In the genomic region with DNA sequence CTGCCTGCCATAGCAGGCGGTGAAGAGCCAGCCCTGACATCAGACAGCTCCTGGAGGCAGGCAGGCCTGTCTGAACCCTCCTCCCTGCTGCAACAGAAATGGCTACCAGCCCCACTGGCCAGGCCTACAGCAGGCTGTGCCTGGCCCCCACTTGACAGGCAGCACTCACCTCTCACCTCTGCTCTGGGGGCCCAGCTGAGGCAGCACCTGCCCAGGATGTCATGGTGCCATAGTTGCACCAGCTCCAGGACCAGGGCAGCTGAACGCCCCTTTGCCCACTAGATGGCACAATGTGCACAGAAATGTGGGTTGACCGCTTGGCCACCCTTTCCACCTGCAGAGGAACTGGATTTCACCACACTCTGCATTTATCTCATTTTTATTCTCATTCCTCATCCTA, we compare ENCODE assay signal across 8 cellular contexts. TPM values are rescaled to one million over a fixed set of nuclear protein-coding genes. Genes with fewer than 3 reads are reported as not detected.
DNase-seq lines count a peak whose midpoint lies in the region; ATAC-seq and TF ChIP-seq lines count a peak whose summit lies in the region.

No MANE protein-coding gene starts in this region.

- H3K4me2 ChIP-seq in IMR-90 (ENCODE audit: low read depth, low read length): no peak overlapping the region

- H3K18ac ChIP-seq in IMR-90 (ENCODE audit: low read depth, low read length): no peak overlapping the region

- no peak overlapping the region for H3K9ac ChIP-seq in IMR-90 (ENCODE audit: low read depth, low read length)

- H3K4ac ChIP-seq in IMR-90 (ENCODE audit: low read depth, low read length): no peak overlapping the region

- H4K91ac ChIP-seq in IMR-90 (ENCODE audit: insufficient read depth, low read depth, low read length): no peak overlapping the region

- no peak overlapping the region for H2BK120ac ChIP-seq in IMR-90 (ENCODE audit: low read depth, low read length)

- H4K20me1 ChIP-seq in IMR-90 (ENCODE audit: insufficient read depth, low read length): peaks cover 14% of the 10 kb centered on the region

- TF ChIP-seq CTCF in IMR-90 (conservative IDR thresholded peaks at IDR 0.05; ENCODE audit: low read depth, low read length) (peak; percentile 93), fibroblast of pulmonary artery (IDR thresholded peaks at IDR 0.05; ENCODE audit: low read length, missing control alignments) (peak; percentile 78), omental fat pad (IDR thresholded peaks at IDR 0.05) (no peak), thoracic aorta (IDR thresholded peaks at IDR 0.05) (peak; percentile 75)

- H2BK5ac ChIP-seq in IMR-90 (ENCODE audit: low read depth, low read length, poor library complexity, severe bottlenecking): no peak overlapping the region

- BruUV-seq in IMR-90 (replicated peaks; lab: Mats Ljungman, UMichigan): no TSS peak

- H3K9me3 ChIP-seq in IMR-90 (ENCODE audit: control insufficient read depth, insufficient read depth, low read length) (no peaks in the 10 kb centered on the region), thoracic aorta (no peaks in the 10 kb centered on the region)

- H3K27ac ChIP-seq in IMR-90 (ENCODE audit: insufficient read depth, low read length) (no peak overlapping the region), thoracic aorta (no peak overlapping the region)

- H3K79me1 ChIP-seq in IMR-90 (ENCODE audit: low read depth in 1 of 2, low read length in 2 of 2): peaks cover 0 to 11% of the 10 kb centered on the region in 2 experiments; a peak in 3 of 4 replicates

- peak; percentile 86 for ATAC-seq in IMR-90 (ENCODE audit: low read depth)
- peak; percentile 94 for ATAC-seq in omental fat pad (ENCODE audit: low FRiP score)
- peak; percentile 54 for ATAC-seq in thoracic aorta (ENCODE audit: insufficient number of reproducible peaks, low FRiP score, low read depth)

- H3K36me3 ChIP-seq in IMR-90 (ENCODE audit: control insufficient read depth, insufficient read depth, low read length) (peaks cover 5% of the 10 kb centered on the region), thoracic aorta (no peaks in the 10 kb centered on the region)

- TF ChIP-seq POLR2A in IMR-90 (IDR thresholded peaks at IDR 0.05; ENCODE audit: low read depth, low read length): no peak

- H3K56ac ChIP-seq in IMR-90 (ENCODE audit: extremely low read depth, insufficient read depth, low read length): no peak overlapping the region

- in situ Hi-C loops in IMR-90 (cut with MboI; ENCODE audit: low sequenced_read_pairs): no loop called here

- dilution Hi-C loops in IMR-90 (cut with HindIII; ENCODE audit: low sequenced_read_pairs, unreplicated experiment): no loop called here

- H3K4me3 ChIP-seq in IMR-90 (ENCODE audit: insufficient read depth, low read depth, low read length) (no peak overlapping the region), fibroblast of pulmonary artery (replicated peaks; ENCODE audit: low read depth, low read length) (no peak overlapping the region), thoracic aorta (no peak overlapping the region)

- no peaks in the 10 kb centered on the region for H3K9me1 ChIP-seq in IMR-90 (ENCODE audit: insufficient read depth, low read length)

- intact Hi-C loops in IMR-90 (cut with micrococcal nuclease): loop anchor here (1.0 to 2.0 kb wide), 4 partner anchors 36 to 242 kb away; no protein-coding TSS in a partner anchor

- H2AK5ac ChIP-seq in IMR-90 (ENCODE audit: low read depth, low read length): no peak overlapping the region

- no peak overlapping the region for H4K8ac ChIP-seq in IMR-90 (ENCODE audit: low read depth in 2 of 2, low read length in 2 of 2)

- CTCF ChIA-PET in IMR-90 (lab: Yijun Ruan, JAX): interaction anchor here (0.7 to 1.1 kb wide), 5 partner anchors 12 to 141 kb away, joined by 3 to 4 read pairs (median 4); no protein-coding TSS in a partner anchor

- no peak overlapping the region for H2BK20ac ChIP-seq in IMR-90 (ENCODE audit: low read depth, low read length)

- H2BK15ac ChIP-seq in IMR-90 (ENCODE audit: low read depth, low read length): no peak overlapping the region

- no peak overlapping the region for H2AFZ ChIP-seq in IMR-90 (replicated peaks; ENCODE audit: low read length, poor library complexity)

- H4K5ac ChIP-seq in IMR-90 (ENCODE audit: low read depth, low read length): no peak overlapping the region

- no peaks in the 10 kb centered on the region for H3K27me3 ChIP-seq in IMR-90 (ENCODE audit: control insufficient read depth, insufficient read depth, low read length)
- no peaks in the 10 kb centered on the region for H3K27me3 ChIP-seq in thoracic aorta (replicated peaks; ENCODE audit: insufficient read depth)

- POLR2A ChIA-PET in IMR-90 (lab: Charles Lee; ENCODE audit: unreplicated experiment): no interaction called here

- 100% methylated on average over 1 of the region's 3 CpGs; no CpG with 5 or more reads in 1 of the 2 experiments for WGBS in IMR-90 (ENCODE audit: extremely low coverage in 2 of 2, insufficient read length in 1 of 2), 2 experiments

- TF ChIP-seq RAD21 in IMR-90 (IDR thresholded peaks at IDR 0.05; ENCODE audit: low read length): peak; percentile 97

- H3K4me1 ChIP-seq in IMR-90 (ENCODE audit: control insufficient read depth, insufficient read depth, low read length): no peaks in the 10 kb centered on the region
- no peaks in the 10 kb centered on the region for H3K4me1 ChIP-seq in thoracic aorta (ENCODE audit: control insufficient read depth in 1 of 2, low read depth in 2 of 2)

- no peak overlapping the region for H3K14ac ChIP-seq in IMR-90 (replicated peaks; ENCODE audit: low read depth, low read length)

- DNase-seq in NCI-H82 (lab: John Stamatoyannopoulos, UW): peak; percentile 75
- DNase-seq in NCI-H82 treated with DMSO at 0.1 percent for 48 hours (lab: John Stamatoyannopoulos, UW; ENCODE audit: unreplicated experiment): no peak
- peak; percentile 72 for DNase-seq in IMR-90
- DNase-seq in RKO (ENCODE audit: low spot score): peak; percentile 71
- peak; percentile 52 for DNase-seq in activated T-helper 1 cell treated with Interleukin-2 at 50 U/mL for 16 hours (ENCODE audit: low read depth)
- DNase-seq in fibroblast of pulmonary artery (ENCODE audit: low read depth): peak; percentile 84
- DNase-seq in omental fat pad (ENCODE audit: low spot score): no peak
- DNase-seq in thoracic aorta (ENCODE audit: low spot score): no peak

- no peak overlapping the region for H3K23ac ChIP-seq in IMR-90 (ENCODE audit: low read depth, low read length)

- H2AK9ac ChIP-seq in IMR-90 (replicated peaks; ENCODE audit: low read depth, low read length, poor library complexity): peak overlapping the region; percentile 86

TF ChIP-seq in IMR-90, 13 proteins besides CTCF, POLR2A, EP300 and RAD21:
- TF ChIP-seq BHLHE40 (IDR thresholded peaks at IDR 0.05; ENCODE audit: low read depth, low read length): no peak
- TF ChIP-seq, protein P1, sequence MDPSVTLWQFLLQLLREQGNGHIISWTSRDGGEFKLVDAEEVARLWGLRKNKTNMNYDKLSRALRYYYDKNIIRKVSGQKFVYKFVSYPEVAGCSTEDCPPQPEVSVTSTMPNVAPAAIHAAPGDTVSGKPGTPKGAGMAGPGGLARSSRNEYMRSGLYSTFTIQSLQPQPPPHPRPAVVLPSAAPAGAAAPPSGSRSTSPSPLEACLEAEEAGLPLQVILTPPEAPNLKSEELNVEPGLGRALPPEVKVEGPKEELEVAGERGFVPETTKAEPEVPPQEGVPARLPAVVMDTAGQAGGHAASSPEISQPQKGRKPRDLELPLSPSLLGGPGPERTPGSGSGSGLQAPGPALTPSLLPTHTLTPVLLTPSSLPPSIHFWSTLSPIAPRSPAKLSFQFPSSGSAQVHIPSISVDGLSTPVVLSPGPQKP (IDR thresholded peaks at IDR 0.05; ENCODE audit: borderline replicate concordance, low read depth, low read length): no peak
- TF ChIP-seq SMC3 (IDR thresholded peaks at IDR 0.05; ENCODE audit: low read depth, low read length): peak; percentile 87
- peak; percentile 71 for TF ChIP-seq CEBPB (IDR thresholded peaks at IDR 0.05; ENCODE audit: low read depth, low read length)
- peak; percentile 18 for TF ChIP-seq RCOR1 (IDR thresholded peaks at IDR 0.05; ENCODE audit: insufficient replicate concordance, low read length)

RNA-seq across cellular contexts. Expression of a gene that starts 30.6 kb away (rescaled TPM):
- total RNA-seq in IMR-90 (2012; rRNA removed) (43.7 and 52.8 TPM in 2 replicates), omental fat pad (10 to 100 TPM; 29.2 to 36.3 (median 35.5) TPM), thoracic aorta (10 to 100 TPM; 31.0 to 32.4 TPM)
- 87.9 and 102 TPM in 2 replicates for polyA plus RNA-seq in IMR-90 (2012; rRNA removed)
- 107 and 112 TPM in 2 replicates for polyA plus RNA-seq in IMR-90 (2012; cell fraction: cytosol; rRNA removed)
- 25.7 and 42.9 TPM in 2 replicates for polyA plus RNA-seq in IMR-90 (2012; cell fraction: nucleus; rRNA removed; ENCODE audit: low replicate concordance)

RNA-seq across cellular contexts. Expression of a gene that starts 30.7 kb away (rescaled TPM):
- 12.2 and 12.8 TPM in 2 replicates for total RNA-seq in IMR-90 (2012; rRNA removed)
- 42.6 and 45.6 TPM in 2 replicates for polyA plus RNA-seq in IMR-90 (2012; rRNA removed)
- polyA plus RNA-seq in IMR-90 (2012; cell fraction: cytosol; rRNA removed): 18.6 and 55.2 TPM in 2 replicates
- 129 TPM in 2 replicates for polyA plus RNA-seq in IMR-90 (2012; cell fraction: nucleus; rRNA removed; ENCODE audit: low replicate concordance)
- total RNA-seq in omental fat pad: 10 to 100 TPM; 17.0 to 23.4 (median 20.6) TPM
- 10 to 100 TPM; 21.9 to 43.4 TPM for total RNA-seq in thoracic aorta

Comparison
In these comparisons a context has a peak if more than half of its experiments do, and no peak if none do; other contexts are left out.
1. DNase-seq: peak in NCI-H82 (single experiment), IMR-90 (single experiment), RKO (single experiment), activated T-helper 1 cell treated with Interleukin-2 at 50 U/mL for 16 hours (single experiment) and fibroblast of pulmonary artery (single experiment); none in NCI-H82 treated with DMSO at 0.1 percent for 48 hours (single experiment), omental fat pad (single experiment) and thoracic aorta (single experiment).
2. CTCF ChIP-seq: peak in IMR-90 (single experiment), fibroblast of pulmonary artery (single experiment) and thoracic aorta (single experiment); none in omental fat pad (0 of 3).
3. Peak in every context shown above with its lines, with median percentiles within 50 percentile points of each other: ATAC-seq.